8 cellular contexts compared by ENCODE assay signal in genomic region chr6:137867685-137868509, GRCh38. TPM values are rescaled to one million over a fixed set of nuclear protein-coding genes. Genes with fewer than 3 reads are reported as not detected.
A peak's percentile ranks its signal among the peaks of the same experiment; 100 is the strongest.
DNase-seq lines count a peak whose midpoint lies in the region; ATAC-seq and TF ChIP-seq lines count a peak whose summit lies in the region.

No MANE protein-coding gene starts in this region.

- no peaks in the 10 kb centered on the region for H3K9me3 ChIP-seq in ectodermal cell (ENCODE audit: control insufficient read depth, low read length)
- no peaks in the 10 kb centered on the region for H3K9me3 ChIP-seq in tibial nerve

- H3K36me3 ChIP-seq in ectodermal cell (ENCODE audit: control insufficient read depth, insufficient read depth, low read length) (no peaks in the 10 kb centered on the region), tibial nerve (no peaks in the 10 kb centered on the region)

- H3K27me3 Mint-ChIP-seq in T-helper 2 cell treated with Interferon-gamma antibody and Interleukin-4, amounts not matched to agents 5 μg/mL and 100 μg/mL, for 36 hours (ENCODE audit: low read depth) = no peaks in the 10 kb centered on the region
- H3K27me3 Mint-ChIP-seq in memory B cell = no peaks in the 10 kb centered on the region

- ATAC-seq in HG03457 (IDR thresholded peaks at IDR 0.05; ENCODE audit: unreplicated experiment) (peak; percentile 0), memory B cell (ENCODE audit: low read depth) (no peak)

- peaks cover 50% of the 10 kb centered on the region for H3K4me1 Mint-ChIP-seq in T-helper 2 cell treated with Interferon-gamma antibody and Interleukin-4, amounts not matched to agents 5 μg/mL and 100 μg/mL, for 36 hours (ENCODE audit: low read depth)
- H3K4me1 Mint-ChIP-seq in memory B cell = peaks cover 40% of the 10 kb centered on the region

- H3K4me3 Mint-ChIP-seq in T-helper 2 cell treated with Interferon-gamma antibody and Interleukin-4, amounts not matched to agents 5 μg/mL and 100 μg/mL, for 36 hours = peak overlapping the region; percentile 87
- H3K4me3 Mint-ChIP-seq in memory B cell = peak overlapping the region; percentile 87

- TF ChIP-seq EP300 in tibial nerve (IDR thresholded peaks at IDR 0.05) = no peak

- H3K27ac ChIP-seq in ectodermal cell (ENCODE audit: insufficient read depth, low read depth, low read length, poor library complexity, severe bottlenecking) (no peak overlapping the region), tibial nerve (peak overlapping the region; percentile 80 to 96 (median 94))

- peak overlapping the region; percentile 87 for H3K27ac Mint-ChIP-seq in T-helper 2 cell treated with Interferon-gamma antibody and Interleukin-4, amounts not matched to agents 5 μg/mL and 100 μg/mL, for 36 hours
- peak overlapping the region; percentile 97 for H3K27ac Mint-ChIP-seq in memory B cell

- H3K4me3 ChIP-seq in ectodermal cell (ENCODE audit: insufficient read depth, low read depth, low read length) (peak overlapping the region; percentile 74), tibial nerve (peak overlapping the region; percentile 82 to 86 (median 86))

- peaks cover 11% of the 10 kb centered on the region for H3K4me1 ChIP-seq in ectodermal cell (ENCODE audit: control insufficient read depth, insufficient read depth, low read length)
- peaks cover 0 to 65% (median 29%) of the 10 kb centered on the region in 4 donors for H3K4me1 ChIP-seq in tibial nerve

- peaks cover 18% of the 10 kb centered on the region for H3K27me3 ChIP-seq in ectodermal cell (ENCODE audit: control insufficient read depth, insufficient read depth, low read length, poor library complexity, severe bottlenecking)
- no peaks in the 10 kb centered on the region for H3K27me3 ChIP-seq in tibial nerve

- WGBS in ectodermal cell, 2 experiments = 6% methylated on average over 32 of the region's 32 CpGs
- 2% methylated on average over 29 to 32 of the region's 32 CpGs for WGBS in tibial nerve, 2 donors

- no peak for TF ChIP-seq CTCF in tibial nerve (IDR thresholded peaks at IDR 0.05)

- peaks cover 37% of the 10 kb centered on the region for H3K36me3 Mint-ChIP-seq in T-helper 2 cell treated with Interferon-gamma antibody and Interleukin-4, amounts not matched to agents 5 μg/mL and 100 μg/mL, for 36 hours (ENCODE audit: low read depth)
- peaks cover 4% of the 10 kb centered on the region for H3K36me3 Mint-ChIP-seq in memory B cell

- no peak for TF ChIP-seq POLR2A in tibial nerve (IDR thresholded peaks at IDR 0.05)

- peak; percentile 61 for DNase-seq in NCI-H748 (lab: John Stamatoyannopoulos, UW; ENCODE audit: unreplicated experiment)
- no peak for DNase-seq in NCI-H748 treated with DMSO at 0.1 percent for 48 hours (lab: John Stamatoyannopoulos, UW)
- DNase-seq in T-helper 2 cell treated with Interferon-gamma antibody and Interleukin-4, amounts not matched to agents 5 μg/mL and 100 μg/mL, for 36 hours (ENCODE audit: low spot score) = no peak
- peak in 1 of 2 donors; percentile 36 for DNase-seq in memory B cell (ENCODE audit: low spot score in 2 of 2)
- DNase-seq in tibial nerve (ENCODE audit: low spot score in 2 of 2) = peak in 1 of 2 donors; percentile 19
- no peak for DNase-seq in A172 (ENCODE audit: low spot score)

- H3K9me3 Mint-ChIP-seq in T-helper 2 cell treated with Interferon-gamma antibody and Interleukin-4, amounts not matched to agents 5 μg/mL and 100 μg/mL, for 36 hours = no peaks in the 10 kb centered on the region
- H3K9me3 Mint-ChIP-seq in memory B cell = no peaks in the 10 kb centered on the region

RNA-seq across cellular contexts. Expression of gene TNFAIP3, which starts 0.8 kb away (rescaled TPM):
- 6.7 TPM for polyA plus RNA-seq in ectodermal cell (2013, experiment 1 of 4)
- 8.9 TPM for polyA plus RNA-seq in ectodermal cell (2013, experiment 2 of 4)
- 7.4 TPM for polyA plus RNA-seq in ectodermal cell (2013, experiment 3 of 4)
- polyA plus RNA-seq in ectodermal cell (2013, experiment 4 of 4) = 5.6 TPM
- 10 to 100 TPM; 21.6 to 48.4 (median 32.8) TPM for total RNA-seq in tibial nerve
- 1.2 and 1.6 TPM in 2 replicates for total RNA-seq in A172 (2014; rRNA removed; shearing (Covaris generic))
